Comparison of ENCODE assay signal across 16 cellular contexts in the genomic region with DNA sequence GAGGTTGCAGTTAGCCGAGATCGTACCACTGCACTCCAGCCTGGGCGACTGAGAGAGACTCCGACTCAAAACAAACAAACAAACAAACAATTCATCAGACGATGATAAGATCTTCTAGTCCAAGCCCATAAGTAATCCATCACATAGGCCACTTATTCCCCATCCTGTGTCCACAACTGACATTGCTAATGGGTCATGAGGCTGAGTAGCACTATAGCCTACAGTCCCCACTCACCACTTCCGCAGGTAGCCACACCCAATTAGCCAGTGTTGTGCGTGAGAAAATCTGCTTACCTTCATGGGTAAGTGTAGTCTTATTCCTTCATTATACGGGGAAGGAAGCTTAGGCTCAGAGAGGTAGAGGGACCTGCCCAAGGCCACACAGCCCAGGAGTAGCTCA.
"Had no signal": no experiment of that assay in that cellular context is flagged by ENCODE, and none has a peak within 500 bp of the region (broad histone marks: within the 10 kb centered on the region; RNA-seq: fewer than 3 reads in every experiment).

No MANE protein-coding gene starts in this region.

- H3K27me3 ChIP-seq: adrenal gland, hepatocyte had no signal

- H3K27ac Mint-ChIP-seq: activated naive CD4-positive, alpha-beta T cell treated with anti-CD3 and anti-CD28 coated beads, Interleukin-2, amount 50 U/mL, for 24 hours; stimulated activated naive CD8-positive, alpha-beta T cell treated with anti-CD3 and anti-CD28 coated beads, Interleukin-15, amount 100 ng/mL, for 72 hours; T-helper 1 cell treated with Interleukin-12 subunit alpha and Interleukin-12 subunit beta and Interleukin-4 antibody, amounts not matched to agents 30 μg/mL and 1 μg/mL, for 36 hours had no signal

- H3K4me3 Mint-ChIP-seq: activated naive CD4-positive, alpha-beta T cell treated with anti-CD3 and anti-CD28 coated beads, Interleukin-2, amount 50 U/mL, for 24 hours; nephron; stimulated activated naive CD8-positive, alpha-beta T cell treated with anti-CD3 and anti-CD28 coated beads, Interleukin-15, amount 100 ng/mL, for 72 hours; T-helper 1 cell treated with Interleukin-12 subunit alpha and Interleukin-12 subunit beta and Interleukin-4 antibody, amounts not matched to agents 30 μg/mL and 1 μg/mL, for 36 hours had no signal

- H3K36me3 Mint-ChIP-seq: activated naive CD4-positive, alpha-beta T cell treated with anti-CD3 and anti-CD28 coated beads, Interleukin-2, amount 50 U/mL, for 24 hours had no signal

- H3K4me2 ChIP-seq: hepatocyte had no signal

- H3K27ac ChIP-seq: adrenal gland, lower lobe of right lung, VCaP had no signal

- H3K4me1 ChIP-seq: adrenal gland, lower lobe of right lung had no signal

- H3K9me3 Mint-ChIP-seq: activated naive CD4-positive, alpha-beta T cell treated with anti-CD3 and anti-CD28 coated beads, Interleukin-2, amount 50 U/mL, for 24 hours; nephron; stimulated activated naive CD8-positive, alpha-beta T cell treated with anti-CD3 and anti-CD28 coated beads, Interleukin-15, amount 100 ng/mL, for 72 hours; T-helper 1 cell treated with Interleukin-12 subunit alpha and Interleukin-12 subunit beta and Interleukin-4 antibody, amounts not matched to agents 30 μg/mL and 1 μg/mL, for 36 hours had no signal

- H3K4me1 Mint-ChIP-seq: activated naive CD4-positive, alpha-beta T cell treated with anti-CD3 and anti-CD28 coated beads, Interleukin-2, amount 50 U/mL, for 24 hours; stimulated activated naive CD8-positive, alpha-beta T cell treated with anti-CD3 and anti-CD28 coated beads, Interleukin-15, amount 100 ng/mL, for 72 hours had no signal

- H3K36me3 ChIP-seq: adrenal gland, lower lobe of right lung had no signal

- H3K79me2 ChIP-seq: hepatocyte had no signal

- H2AFZ ChIP-seq: hepatocyte had no signal

- ATAC-seq: esophagus mucosa; left cardiac atrium; lower lobe of right lung; stimulated activated naive CD8-positive, alpha-beta T cell treated with anti-CD3 and anti-CD28 coated beads, Interleukin-15, amount 100 ng/mL, for 72 hours had no signal

- H3K4me3 ChIP-seq: adrenal gland, hepatocyte, lower lobe of right lung had no signal

- H3K9me3 ChIP-seq: adrenal gland, lower lobe of right lung had no signal

- DNase-seq: activated CD4-positive, alpha-beta T cell treated with anti-CD3 and anti-CD28 coated beads for 1 hour; activated gamma-delta T cell; adrenal gland; effector CD4-positive, alpha-beta T cell; left cardiac atrium; lower lobe of right lung; retina; small intestine; stimulated activated CD4-positive, alpha-beta T cell treated with anti-CD3 and anti-CD28 coated beads, Interleukin-4, amount 100 ng/mL, for 1 hour; stimulated activated naive CD8-positive, alpha-beta T cell treated with anti-CD3 and anti-CD28 coated beads, Interleukin-15, amount 100 ng/mL, for 72 hours had no signal
